Comparison of ENCODE assay signal across 1 cellular context in genomic region chr16:30532285-30533145, GRCh38.
TF ChIP-seq lines count a peak whose summit lies in the region.

No MANE protein-coding gene starts in this region.

TF ChIP-seq in K562, 482 proteins besides CTCF, POLR2A, EP300 and RAD21:
- TF ChIP-seq RBFOX2 (IDR thresholded peaks at IDR 0.05; ENCODE audit: low read depth, low read length) (peak; percentile 24; the same call in 1 of the 2 replicates), MCM2 (IDR thresholded peaks at IDR 0.05; ENCODE audit: low read depth) (no peak), KLF6 (CRISPR knock-in tag; IDR thresholded peaks at IDR 0.05; ENCODE audit: borderline replicate concordance) (no peak), SIRT6 (IDR thresholded peaks at IDR 0.05; ENCODE audit: low read depth, low read length) (no peak)
TF ChIP-seq in K562: peak in this region for 1.
